In genomic region chr11:117126223-117126965, GRCh38 we compare ENCODE assay signal across 17 cellular contexts.
"Had no signal": no experiment of that assay in that cellular context is flagged by ENCODE, and none has a peak within 500 bp of the region (broad histone marks: within the 10 kb centered on the region; RNA-seq: fewer than 3 reads in every experiment).

No MANE protein-coding gene starts in this region.

- H3K36me3 ChIP-seq: heart left ventricle, left lung had no signal

- DNase-seq: activated CD4-positive, alpha-beta T cell treated with anti-CD3 and anti-CD28 coated beads for 4 hours; activated CD8-positive, alpha-beta memory T cell treated with anti-CD3 and anti-CD28 coated beads, Interleukin-2, amount 50 U/mL, for 4 hours; activated CD8-positive, alpha-beta T cell treated with anti-CD3 and anti-CD28 coated beads, Interleukin-2, amount 10 ng/mL, durations not matched to agents 7 days and 5 days; activated effector memory CD4-positive, alpha-beta T cell treated with anti-CD3 and anti-CD28 coated beads, Interleukin-2, amount 50 U/mL, for 16 hours; activated T-cell treated with anti-CD3 and anti-CD28 coated beads, Interleukin-2, amount 50 U/mL, for 48 hours; effector memory CD4-positive, alpha-beta T cell; foreskin keratinocyte; heart left ventricle; left lung; mammary epithelial cell; stimulated activated CD4-positive, alpha-beta T cell treated with anti-CD3 and anti-CD28 coated beads, Interleukin-1b, Interleukin-23, amount 100 ng/mL, for 48 hours; T-helper 17 cell; trophoblast cell had no signal

- H3K9me3 ChIP-seq: heart left ventricle, left lung had no signal

- H3K4me3 Mint-ChIP-seq: activated CD8-positive, alpha-beta T cell treated with anti-CD3 and anti-CD28 coated beads, Interleukin-2, amount 10 ng/mL, durations not matched to agents 7 days and 5 days; brain; nephron; stimulated activated memory B cell treated with anti-CD40 and anti-IgM and Interleukin-4, amounts not matched to agents 10 μg/mL and 1 μg/mL and 100 μg/mL, for 72 hours; T-helper 17 cell had no signal

- H3K27ac Mint-ChIP-seq: activated CD8-positive, alpha-beta T cell treated with anti-CD3 and anti-CD28 coated beads, Interleukin-2, amount 10 ng/mL, durations not matched to agents 7 days and 5 days; activated naive CD4-positive, alpha-beta T cell treated with anti-CD3 and anti-CD28 coated beads, Interleukin-2, amount 50 U/mL, for 72 hours; nephron; stimulated activated memory B cell treated with anti-CD40 and anti-IgM and Interleukin-4, amounts not matched to agents 10 μg/mL and 1 μg/mL and 100 μg/mL, for 72 hours; T-helper 17 cell had no signal

- H3K4me1 Mint-ChIP-seq: nephron had no signal

- H3K27ac ChIP-seq: foreskin keratinocyte, heart left ventricle, left lung had no signal

- H3K9me3 Mint-ChIP-seq: activated naive CD4-positive, alpha-beta T cell treated with anti-CD3 and anti-CD28 coated beads, Interleukin-2, amount 50 U/mL, for 72 hours; brain; nephron; stimulated activated memory B cell treated with anti-CD40 and anti-IgM and Interleukin-4, amounts not matched to agents 10 μg/mL and 1 μg/mL and 100 μg/mL, for 72 hours had no signal

- H3K27me3 ChIP-seq: heart left ventricle, left lung had no signal

- ATAC-seq: activated CD8-positive, alpha-beta T cell treated with anti-CD3 and anti-CD28 coated beads, Interleukin-2, amount 10 ng/mL, durations not matched to agents 7 days and 5 days; activated naive CD4-positive, alpha-beta T cell treated with anti-CD3 and anti-CD28 coated beads, Interleukin-2, amount 50 U/mL, for 72 hours; heart left ventricle; left lung; stimulated activated memory B cell treated with anti-CD40 and anti-IgM and Interleukin-4, amounts not matched to agents 10 μg/mL and 1 μg/mL and 100 μg/mL, for 72 hours; T-helper 17 cell had no signal

- H3K27me3 Mint-ChIP-seq: stimulated activated memory B cell treated with anti-CD40 and anti-IgM and Interleukin-4, amounts not matched to agents 10 μg/mL and 1 μg/mL and 100 μg/mL, for 72 hours; T-helper 17 cell had no signal

- H3K36me3 Mint-ChIP-seq: activated naive CD4-positive, alpha-beta T cell treated with anti-CD3 and anti-CD28 coated beads, Interleukin-2, amount 50 U/mL, for 72 hours; brain; stimulated activated memory B cell treated with anti-CD40 and anti-IgM and Interleukin-4, amounts not matched to agents 10 μg/mL and 1 μg/mL and 100 μg/mL, for 72 hours had no signal

- H3K4me1 ChIP-seq: foreskin keratinocyte, heart left ventricle, left lung had no signal

- H3K4me3 ChIP-seq: heart left ventricle, left lung had no signal
